1 cellular context compared by ENCODE assay signal in genomic region chr16:47492428-47493357, GRCh38.
TF ChIP-seq lines count a peak whose summit lies in the region.

No MANE protein-coding gene starts in this region.

TF ChIP-seq in HepG2, 621 proteins besides CTCF, POLR2A, EP300 and RAD21 (continued from another document and continues in another):
- TF ChIP-seq ZNF572 (CRISPR knock-in tag; IDR thresholded peaks at IDR 0.05) (no peak), ARNTL (CRISPR knock-in tag; IDR thresholded peaks at IDR 0.05) (peak; percentile 66; the same call in 1 of the 2 replicates), MIER2 (CRISPR knock-in tag; IDR thresholded peaks at IDR 0.05) (peak; percentile 41; the same call in 1 of the 2 replicates), ZNF563 (CRISPR knock-in tag; IDR thresholded peaks at IDR 0.05) (no peak), CREM (IDR thresholded peaks at IDR 0.05) (0 out of 2 replicates have a peak, but pooled peaks have one; percentile 25), CREM (CRISPR knock-in tag; IDR thresholded peaks at IDR 0.05) (no peak), ZNF205 (CRISPR knock-in tag; IDR thresholded peaks at IDR 0.05) (peak; percentile 38; the same call in 1 of the 2 replicates), ZKSCAN8 (CRISPR knock-in tag; IDR thresholded peaks at IDR 0.05; ENCODE audit: borderline replicate concordance) (no peak), ELF3 (CRISPR knock-in tag; IDR thresholded peaks at IDR 0.05) (peak; percentile 87), HDAC6 (IDR thresholded peaks at IDR 0.05; ENCODE audit: low read depth, low read length) (no peak), ZNF256 (CRISPR knock-in tag; conservative IDR thresholded peaks at IDR 0.05) (no peak), FOXO1 (CRISPR knock-in tag; IDR thresholded peaks at IDR 0.05) (peak; percentile 50; the same call in 1 of the 2 replicates), ZNF121 (CRISPR knock-in tag; IDR thresholded peaks at IDR 0.05) (0 out of 2 replicates have a peak, but pooled peaks have one; percentile 18), HOMEZ (CRISPR knock-in tag; IDR thresholded peaks at IDR 0.05; ENCODE audit: low read depth) (peak; percentile 91), PAF1 (CRISPR knock-in tag; IDR thresholded peaks at IDR 0.05) (no peak), KAT8 (CRISPR knock-in tag; IDR thresholded peaks at IDR 0.05) (peak; percentile 84; the same call in 1 of the 2 replicates), RFXANK (CRISPR knock-in tag; IDR thresholded peaks at IDR 0.05) (peak; percentile 51; the same call in 1 of the 2 replicates), HOXD1 (CRISPR knock-in tag; IDR thresholded peaks at IDR 0.05) (0 out of 2 replicates have a peak, but pooled peaks have one; percentile 9), U2AF1 (optimal IDR thresholded peaks at IDR 0.05; ENCODE audit: low read depth, low read length) (no peak), UBTF (CRISPR knock-in tag; IDR thresholded peaks at IDR 0.05) (no peak), NFATC3 (CRISPR knock-in tag; IDR thresholded peaks at IDR 0.05) (no peak), KMT2B (CRISPR knock-in tag; IDR thresholded peaks at IDR 0.05) (peak; percentile 44; the same call in 1 of the 2 replicates), ZFP90 (CRISPR knock-in tag; IDR thresholded peaks at IDR 0.05; ENCODE audit: borderline replicate concordance) (0 out of 2 replicates have a peak, but pooled peaks have one; percentile 37), ZNF12 (CRISPR knock-in tag; IDR thresholded peaks at IDR 0.05) (0 out of 2 replicates have a peak, but pooled peaks have one; percentile 41), DPF2 (CRISPR knock-in tag; IDR thresholded peaks at IDR 0.05; ENCODE audit: borderline replicate concordance, low read depth) (peak; percentile 58; the same call in 1 of the 2 replicates), ZNF431 (CRISPR knock-in tag; IDR thresholded peaks at IDR 0.05; ENCODE audit: borderline replicate concordance, low read depth) (no peak), SOX6 (IDR thresholded peaks at IDR 0.05) (no peak), SOX6 (CRISPR knock-in tag; IDR thresholded peaks at IDR 0.05) (peak; percentile 55)
- TF ChIP-seq, protein P1, sequence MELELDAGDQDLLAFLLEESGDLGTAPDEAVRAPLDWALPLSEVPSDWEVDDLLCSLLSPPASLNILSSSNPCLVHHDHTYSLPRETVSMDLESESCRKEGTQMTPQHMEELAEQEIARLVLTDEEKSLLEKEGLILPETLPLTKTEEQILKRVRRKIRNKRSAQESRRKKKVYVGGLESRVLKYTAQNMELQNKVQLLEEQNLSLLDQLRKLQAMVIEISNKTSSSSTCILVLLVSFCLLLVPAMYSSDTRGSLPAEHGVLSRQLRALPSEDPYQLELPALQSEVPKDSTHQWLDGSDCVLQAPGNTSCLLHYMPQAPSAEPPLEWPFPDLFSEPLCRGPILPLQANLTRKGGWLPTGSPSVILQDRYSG (CRISPR knock-in tag; IDR thresholded peaks at IDR 0.05): no peak
- TF ChIP-seq, protein P2, sequence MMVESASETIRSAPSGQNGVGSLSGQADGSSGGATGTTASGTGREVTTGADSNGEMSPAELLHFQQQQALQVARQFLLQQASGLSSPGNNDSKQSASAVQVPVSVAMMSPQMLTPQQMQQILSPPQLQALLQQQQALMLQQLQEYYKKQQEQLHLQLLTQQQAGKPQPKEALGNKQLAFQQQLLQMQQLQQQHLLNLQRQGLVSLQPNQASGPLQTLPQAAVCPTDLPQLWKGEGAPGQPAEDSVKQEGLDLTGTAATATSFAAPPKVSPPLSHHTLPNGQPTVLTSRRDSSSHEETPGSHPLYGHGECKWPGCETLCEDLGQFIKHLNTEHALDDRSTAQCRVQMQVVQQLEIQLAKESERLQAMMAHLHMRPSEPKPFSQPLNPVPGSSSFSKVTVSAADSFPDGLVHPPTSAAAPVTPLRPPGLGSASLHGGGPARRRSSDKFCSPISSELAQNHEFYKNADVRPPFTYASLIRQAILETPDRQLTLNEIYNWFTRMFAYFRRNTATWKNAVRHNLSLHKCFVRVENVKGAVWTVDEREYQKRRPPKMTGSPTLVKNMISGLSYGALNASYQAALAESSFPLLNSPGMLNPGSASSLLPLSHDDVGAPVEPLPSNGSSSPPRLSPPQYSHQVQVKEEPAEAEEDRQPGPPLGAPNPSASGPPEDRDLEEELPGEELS (CRISPR knock-in tag; IDR thresholded peaks at IDR 0.05): peak; percentile 73
- TF ChIP-seq, protein P3, sequence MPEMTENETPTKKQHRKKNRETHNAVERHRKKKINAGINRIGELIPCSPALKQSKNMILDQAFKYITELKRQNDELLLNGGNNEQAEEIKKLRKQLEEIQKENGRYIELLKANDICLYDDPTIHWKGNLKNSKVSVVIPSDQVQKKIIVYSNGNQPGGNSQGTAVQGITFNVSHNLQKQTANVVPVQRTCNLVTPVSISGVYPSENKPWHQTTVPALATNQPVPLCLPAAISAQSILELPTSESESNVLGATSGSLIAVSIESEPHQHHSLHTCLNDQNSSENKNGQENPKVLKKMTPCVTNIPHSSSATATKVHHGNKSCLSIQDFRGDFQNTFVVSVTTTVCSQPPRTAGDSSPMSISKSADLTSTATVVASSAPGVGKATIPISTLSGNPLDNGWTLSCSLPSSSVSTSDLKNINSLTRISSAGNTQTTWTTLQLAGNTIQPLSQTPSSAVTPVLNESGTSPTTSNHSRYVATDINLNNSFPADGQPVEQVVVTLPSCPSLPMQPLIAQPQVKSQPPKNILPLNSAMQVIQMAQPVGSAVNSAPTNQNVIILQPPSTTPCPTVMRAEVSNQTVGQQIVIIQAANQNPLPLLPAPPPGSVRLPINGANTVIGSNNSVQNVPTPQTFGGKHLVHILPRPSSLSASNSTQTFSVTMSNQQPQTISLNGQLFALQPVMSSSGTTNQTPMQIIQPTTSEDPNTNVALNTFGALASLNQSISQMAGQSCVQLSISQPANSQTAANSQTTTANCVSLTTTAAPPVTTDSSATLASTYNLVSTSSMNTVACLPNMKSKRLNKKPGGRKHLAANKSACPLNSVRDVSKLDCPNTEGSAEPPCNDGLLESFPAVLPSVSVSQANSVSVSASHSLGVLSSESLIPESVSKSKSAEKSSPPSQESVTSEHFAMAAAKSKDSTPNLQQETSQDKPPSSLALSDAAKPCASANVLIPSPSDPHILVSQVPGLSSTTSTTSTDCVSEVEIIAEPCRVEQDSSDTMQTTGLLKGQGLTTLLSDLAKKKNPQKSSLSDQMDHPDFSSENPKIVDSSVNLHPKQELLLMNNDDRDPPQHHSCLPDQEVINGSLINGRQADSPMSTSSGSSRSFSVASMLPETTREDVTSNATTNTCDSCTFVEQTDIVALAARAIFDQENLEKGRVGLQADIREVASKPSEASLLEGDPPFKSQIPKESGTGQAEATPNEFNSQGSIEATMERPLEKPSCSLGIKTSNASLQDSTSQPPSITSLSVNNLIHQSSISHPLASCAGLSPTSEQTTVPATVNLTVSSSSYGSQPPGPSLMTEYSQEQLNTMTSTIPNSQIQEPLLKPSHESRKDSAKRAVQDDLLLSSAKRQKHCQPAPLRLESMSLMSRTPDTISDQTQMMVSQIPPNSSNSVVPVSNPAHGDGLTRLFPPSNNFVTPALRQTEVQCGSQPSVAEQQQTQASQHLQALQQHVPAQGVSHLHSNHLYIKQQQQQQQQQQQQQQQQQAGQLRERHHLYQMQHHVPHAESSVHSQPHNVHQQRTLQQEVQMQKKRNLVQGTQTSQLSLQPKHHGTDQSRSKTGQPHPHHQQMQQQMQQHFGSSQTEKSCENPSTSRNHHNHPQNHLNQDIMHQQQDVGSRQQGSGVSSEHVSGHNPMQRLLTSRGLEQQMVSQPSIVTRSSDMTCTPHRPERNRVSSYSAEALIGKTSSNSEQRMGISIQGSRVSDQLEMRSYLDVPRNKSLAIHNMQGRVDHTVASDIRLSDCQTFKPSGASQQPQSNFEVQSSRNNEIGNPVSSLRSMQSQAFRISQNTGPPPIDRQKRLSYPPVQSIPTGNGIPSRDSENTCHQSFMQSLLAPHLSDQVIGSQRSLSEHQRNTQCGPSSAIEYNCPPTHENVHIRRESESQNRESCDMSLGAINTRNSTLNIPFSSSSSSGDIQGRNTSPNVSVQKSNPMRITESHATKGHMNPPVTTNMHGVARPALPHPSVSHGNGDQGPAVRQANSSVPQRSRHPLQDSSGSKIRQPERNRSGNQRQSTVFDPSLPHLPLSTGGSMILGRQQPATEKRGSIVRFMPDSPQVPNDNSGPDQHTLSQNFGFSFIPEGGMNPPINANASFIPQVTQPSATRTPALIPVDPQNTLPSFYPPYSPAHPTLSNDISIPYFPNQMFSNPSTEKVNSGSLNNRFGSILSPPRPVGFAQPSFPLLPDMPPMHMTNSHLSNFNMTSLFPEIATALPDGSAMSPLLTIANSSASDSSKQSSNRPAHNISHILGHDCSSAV (CRISPR knock-in tag; IDR thresholded peaks at IDR 0.05; ENCODE audit: borderline replicate concordance): no peak
- TF ChIP-seq, protein P4, sequence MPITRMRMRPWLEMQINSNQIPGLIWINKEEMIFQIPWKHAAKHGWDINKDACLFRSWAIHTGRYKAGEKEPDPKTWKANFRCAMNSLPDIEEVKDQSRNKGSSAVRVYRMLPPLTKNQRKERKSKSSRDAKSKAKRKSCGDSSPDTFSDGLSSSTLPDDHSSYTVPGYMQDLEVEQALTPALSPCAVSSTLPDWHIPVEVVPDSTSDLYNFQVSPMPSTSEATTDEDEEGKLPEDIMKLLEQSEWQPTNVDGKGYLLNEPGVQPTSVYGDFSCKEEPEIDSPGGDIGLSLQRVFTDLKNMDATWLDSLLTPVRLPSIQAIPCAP (CRISPR knock-in tag; IDR thresholded peaks at IDR 0.05; ENCODE audit: low read depth): no peak
- TF ChIP-seq, protein P5, sequence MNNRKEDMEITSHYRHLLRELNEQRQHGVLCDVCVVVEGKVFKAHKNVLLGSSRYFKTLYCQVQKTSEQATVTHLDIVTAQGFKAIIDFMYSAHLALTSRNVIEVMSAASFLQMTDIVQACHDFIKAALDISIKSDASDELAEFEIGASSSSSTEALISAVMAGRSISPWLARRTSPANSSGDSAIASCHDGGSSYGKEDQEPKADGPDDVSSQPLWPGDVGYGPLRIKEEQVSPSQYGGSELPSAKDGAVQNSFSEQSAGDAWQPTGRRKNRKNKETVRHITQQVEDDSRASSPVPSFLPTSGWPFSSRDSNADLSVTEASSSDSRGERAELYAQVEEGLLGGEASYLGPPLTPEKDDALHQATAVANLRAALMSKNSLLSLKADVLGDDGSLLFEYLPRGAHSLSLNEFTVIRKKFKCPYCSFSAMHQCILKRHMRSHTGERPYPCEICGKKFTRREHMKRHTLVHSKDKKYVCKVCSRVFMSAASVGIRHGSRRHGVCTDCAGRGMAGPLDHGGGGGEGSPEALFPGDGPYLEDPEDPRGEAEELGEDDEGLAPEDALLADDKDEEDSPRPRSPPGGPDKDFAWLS (CRISPR knock-in tag; IDR thresholded peaks at IDR 0.05; ENCODE audit: borderline replicate concordance): 0 out of 2 replicates have a peak, but pooled peaks have one; percentile 58
- TF ChIP-seq, protein P6, sequence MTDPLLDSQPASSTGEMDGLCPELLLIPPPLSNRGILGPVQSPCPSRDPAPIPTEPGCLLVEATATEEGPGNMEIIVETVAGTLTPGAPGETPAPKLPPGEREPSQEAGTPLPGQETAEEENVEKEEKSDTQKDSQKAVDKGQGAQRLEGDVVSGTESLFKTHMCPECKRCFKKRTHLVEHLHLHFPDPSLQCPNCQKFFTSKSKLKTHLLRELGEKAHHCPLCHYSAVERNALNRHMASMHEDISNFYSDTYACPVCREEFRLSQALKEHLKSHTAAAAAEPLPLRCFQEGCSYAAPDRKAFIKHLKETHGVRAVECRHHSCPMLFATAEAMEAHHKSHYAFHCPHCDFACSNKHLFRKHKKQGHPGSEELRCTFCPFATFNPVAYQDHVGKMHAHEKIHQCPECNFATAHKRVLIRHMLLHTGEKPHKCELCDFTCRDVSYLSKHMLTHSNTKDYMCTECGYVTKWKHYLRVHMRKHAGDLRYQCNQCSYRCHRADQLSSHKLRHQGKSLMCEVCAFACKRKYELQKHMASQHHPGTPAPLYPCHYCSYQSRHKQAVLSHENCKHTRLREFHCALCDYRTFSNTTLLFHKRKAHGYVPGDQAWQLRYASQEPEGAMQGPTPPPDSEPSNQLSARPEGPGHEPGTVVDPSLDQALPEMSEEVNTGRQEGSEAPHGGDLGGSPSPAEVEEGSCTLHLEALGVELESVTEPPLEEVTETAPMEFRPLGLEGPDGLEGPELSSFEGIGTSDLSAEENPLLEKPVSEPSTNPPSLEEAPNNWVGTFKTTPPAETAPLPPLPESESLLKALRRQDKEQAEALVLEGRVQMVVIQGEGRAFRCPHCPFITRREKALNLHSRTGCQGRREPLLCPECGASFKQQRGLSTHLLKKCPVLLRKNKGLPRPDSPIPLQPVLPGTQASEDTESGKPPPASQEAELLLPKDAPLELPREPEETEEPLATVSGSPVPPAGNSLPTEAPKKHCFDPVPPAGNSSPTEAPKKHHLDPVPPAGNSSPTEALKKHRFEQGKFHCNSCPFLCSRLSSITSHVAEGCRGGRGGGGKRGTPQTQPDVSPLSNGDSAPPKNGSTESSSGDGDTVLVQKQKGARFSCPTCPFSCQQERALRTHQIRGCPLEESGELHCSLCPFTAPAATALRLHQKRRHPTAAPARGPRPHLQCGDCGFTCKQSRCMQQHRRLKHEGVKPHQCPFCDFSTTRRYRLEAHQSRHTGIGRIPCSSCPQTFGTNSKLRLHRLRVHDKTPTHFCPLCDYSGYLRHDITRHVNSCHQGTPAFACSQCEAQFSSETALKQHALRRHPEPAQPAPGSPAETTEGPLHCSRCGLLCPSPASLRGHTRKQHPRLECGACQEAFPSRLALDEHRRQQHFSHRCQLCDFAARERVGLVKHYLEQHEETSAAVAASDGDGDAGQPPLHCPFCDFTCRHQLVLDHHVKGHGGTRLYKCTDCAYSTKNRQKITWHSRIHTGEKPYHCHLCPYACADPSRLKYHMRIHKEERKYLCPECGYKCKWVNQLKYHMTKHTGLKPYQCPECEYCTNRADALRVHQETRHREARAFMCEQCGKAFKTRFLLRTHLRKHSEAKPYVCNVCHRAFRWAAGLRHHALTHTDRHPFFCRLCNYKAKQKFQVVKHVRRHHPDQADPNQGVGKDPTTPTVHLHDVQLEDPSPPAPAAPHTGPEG (CRISPR knock-in tag; IDR thresholded peaks at IDR 0.05): 0 out of 2 replicates have a peak, but pooled peaks have one; percentile 36
